ENCODE assay signal across 10 cellular contexts in the genomic region with DNA sequence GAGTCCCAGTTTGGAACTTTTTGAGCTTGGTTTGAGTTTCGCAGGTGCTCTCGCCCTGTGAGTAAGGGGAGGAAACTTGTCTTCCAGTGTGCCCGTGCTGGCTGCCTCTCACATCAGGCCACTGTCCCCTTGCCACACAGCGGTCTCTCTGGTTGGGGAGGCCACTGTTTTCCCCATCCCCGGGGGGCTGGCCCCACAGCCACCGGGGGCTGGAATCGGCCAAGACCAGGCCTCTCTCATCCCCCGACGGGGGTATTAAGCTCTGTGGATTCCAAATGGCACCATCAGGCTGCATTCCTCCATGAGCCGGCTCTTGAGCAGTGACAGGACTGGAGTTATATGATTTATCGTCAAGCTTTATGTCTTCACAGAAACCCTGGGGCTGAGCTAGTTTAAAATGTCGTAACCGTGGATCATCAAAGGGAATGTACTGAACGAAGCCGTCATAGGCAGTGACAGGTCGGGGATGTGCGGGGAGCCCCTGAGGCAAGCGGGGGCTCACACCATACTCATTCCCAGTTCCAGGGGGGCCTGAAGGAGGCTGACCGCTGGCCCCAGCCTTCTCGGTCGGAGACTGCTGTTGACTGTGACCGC. TPM values are rescaled to one million over a fixed set of nuclear protein-coding genes. Genes with fewer than 3 reads are reported as not detected.
DNase-seq lines count a peak whose midpoint lies in the region; ATAC-seq, FAIRE-seq and TF ChIP-seq lines count a peak whose summit lies in the region.
"Had no signal": no experiment of that assay in that cellular context is flagged by ENCODE, and none has a peak within 500 bp of the region (broad histone marks: within the 10 kb centered on the region; RNA-seq: fewer than 3 reads in every experiment).

No MANE protein-coding gene starts in this region.

- H3K9me3 Mint-ChIP-seq in CD4-positive, CD25-positive, alpha-beta regulatory T cell = peaks cover 0 to 4% (median 0%) of the 10 kb centered on the region in 7 donors

- peaks cover 27% of the 10 kb centered on the region for H3K4me1 ChIP-seq in CD4-positive, CD25-positive, alpha-beta regulatory T cell (ENCODE audit: control insufficient read depth, insufficient read depth, low read length, poor library complexity, severe bottlenecking)
- peaks cover 36 to 40% of the 10 kb centered on the region in 2 experiments for H3K4me1 ChIP-seq in neutrophil (ENCODE audit: control insufficient read depth in 1 of 2, insufficient read depth in 1 of 2, low read depth in 1 of 2, low read length in 1 of 2)

- TF ChIP-seq POLR2A in GM12892 (IDR thresholded peaks at IDR 0.05; ENCODE audit: low read depth, low read length) = no peak

- H3K4me1 Mint-ChIP-seq in CD4-positive, CD25-positive, alpha-beta regulatory T cell = peaks cover 0 to 48% (median 19%) of the 10 kb centered on the region in 4 donors

- peaks cover 71% of the 10 kb centered on the region for H3K27me3 Mint-ChIP-seq in CD4-positive, CD25-positive, alpha-beta regulatory T cell

- H3K36me3 ChIP-seq in CD4-positive, CD25-positive, alpha-beta regulatory T cell (ENCODE audit: control insufficient read depth, insufficient read depth, low read length) = no peaks in the 10 kb centered on the region
- no peaks in the 10 kb centered on the region for H3K36me3 ChIP-seq in neutrophil
- H3K36me3 ChIP-seq: spleen had no signal

- H3K4me3 Mint-ChIP-seq in CD4-positive, CD25-positive, alpha-beta regulatory T cell = peak overlapping the region in 3 of 4 donors; percentile 37 to 87 (median 83)

- no peak overlapping the region for H3K4me3 ChIP-seq in CD4-positive, CD25-positive, alpha-beta regulatory T cell (ENCODE audit: low read depth, low read length)
- H3K4me3 ChIP-seq in neutrophil (ENCODE audit: low read depth in 1 of 2, low read length in 1 of 2) = peak overlapping the region; percentile 59 to 61

- no peak overlapping the region for H3K27ac ChIP-seq in CD4-positive, CD25-positive, alpha-beta regulatory T cell (ENCODE audit: insufficient read depth, low read length, poor library complexity, severe bottlenecking)
- peak overlapping the region; percentile 88 for H3K27ac ChIP-seq in neutrophil

- DNase-seq in CD4-positive, CD25-positive, alpha-beta regulatory T cell = no peak
- DNase-seq in RPMI7951 (ENCODE audit: low read depth) (peak; percentile 37), NCI-H1930 (lab: John Stamatoyannopoulos, UW) (no peak), MV-4-11 (lab: John Stamatoyannopoulos, UW) (no peak), GM12892 (ENCODE audit: insufficient read length) (no peak), D721Med (ENCODE audit: insufficient read length, low spot score) (no peak)
- DNase-seq: COR-L47, spleen had no signal

- peaks cover 15% of the 10 kb centered on the region for H3K27me3 ChIP-seq in CD4-positive, CD25-positive, alpha-beta regulatory T cell (ENCODE audit: control insufficient read depth, insufficient read depth, low read length)
- H3K27me3 ChIP-seq in neutrophil = no peaks in the 10 kb centered on the region

- no peaks in the 10 kb centered on the region for H3K9me3 ChIP-seq in CD4-positive, CD25-positive, alpha-beta regulatory T cell (ENCODE audit: control insufficient read depth in 2 of 2, low read length in 2 of 2)
- no peaks in the 10 kb centered on the region for H3K9me3 ChIP-seq in neutrophil
- H3K9me3 ChIP-seq: spleen had no signal

- ATAC-seq in CD4-positive, CD25-positive, alpha-beta regulatory T cell (ENCODE audit: low read depth in 2 of 2) = no peak
- peak; percentile 48 for ATAC-seq in esophagus mucosa

- FAIRE-seq in GM12892 (lab: Jason Lieb, UNC) = no peak
- FAIRE-seq in D721Med (lab: Jason Lieb, UNC) = no peak

- TF ChIP-seq CTCF in neutrophil (IDR thresholded peaks at IDR 0.05) (no peak), D721Med (IDR thresholded peaks at IDR 0.05; ENCODE audit: insufficient read depth, missing control alignments) (no peak)

- peak overlapping the region in 1 of 3 donors; percentile 43 for H3K27ac Mint-ChIP-seq in CD4-positive, CD25-positive, alpha-beta regulatory T cell

- H3K36me3 Mint-ChIP-seq in CD4-positive, CD25-positive, alpha-beta regulatory T cell = no peaks in the 10 kb centered on the region

RNA-seq across cellular contexts. Expression of a gene that starts 30.8 kb away (rescaled TPM):
- 0.05 TPM for total RNA-seq in CD4-positive, CD25-positive, alpha-beta regulatory T cell
- not detected for polyA plus RNA-seq in CD4-positive, CD25-positive, alpha-beta regulatory T cell
- 0.49 and 1.2 TPM in 2 replicates for total RNA-seq in RPMI7951 (2014; rRNA removed; shearing (Covaris generic))
- 2.3 TPM for total RNA-seq in esophagus mucosa
- polyA plus RNA-seq in GM12892 (2012; ENCODE audit: missing spikeins) = 0.04 TPM
